ENCODE assay signal across 30 cellular contexts in the genomic region with DNA sequence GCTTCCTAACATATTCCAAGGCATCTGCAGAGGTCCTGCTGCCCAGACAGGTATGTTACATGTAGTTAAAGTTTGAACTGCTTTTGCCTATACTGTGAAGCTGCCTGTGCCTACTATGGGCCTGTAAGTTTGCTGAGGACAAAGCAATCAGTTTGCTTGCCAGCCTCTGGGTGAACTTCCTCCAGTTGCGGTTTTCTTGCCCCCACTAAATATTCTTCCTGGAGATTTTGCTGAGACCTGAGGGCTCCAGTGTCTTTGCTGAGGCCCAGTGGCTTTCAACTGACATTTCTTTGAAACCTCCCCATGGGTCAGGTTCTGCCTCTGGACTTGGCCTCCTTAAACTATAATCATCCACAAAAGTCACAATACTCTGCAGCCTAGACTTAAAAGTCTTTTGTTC. TPM values are rescaled to one million over a fixed set of nuclear protein-coding genes. Genes with fewer than 3 reads are reported as not detected.
"Had no signal": no experiment of that assay in that cellular context is flagged by ENCODE, and none has a peak within 500 bp of the region (broad histone marks: within the 10 kb centered on the region; RNA-seq: fewer than 3 reads in every experiment).

No MANE protein-coding gene starts in this region.

- ATAC-seq: stimulated activated effector memory CD8-positive, alpha-beta T cell treated with anti-CD3 and anti-CD28 coated beads, Interleukin-12 subunit alpha, Interleukin-12 subunit beta, amount 100 ng/mL, for 72 hours; stimulated activated memory B cell treated with anti-CD40 and anti-IgM and Interleukin-4, amounts not matched to agents 10 μg/mL and 1 μg/mL and 100 μg/mL, for 72 hours; stimulated activated naive B cell treated with anti-CD40 and anti-IgM and Interleukin-4, amounts not matched to agents 10 μg/mL and 1 μg/mL and 100 μg/mL, for 72 hours; stimulated activated naive CD8-positive, alpha-beta T cell treated with anti-CD3 and anti-CD28 coated beads, Interleukin-15, amount 100 ng/mL, for 72 hours; stimulated activated naive CD8-positive, alpha-beta T cell treated with anti-CD3 and anti-CD28 coated beads, Interleukin-15, Interleukin-2, amounts not matched to agents 100 U/mL and 50 U/mL, for 24 hours; upper lobe of right lung had no signal

- DNase-seq: stimulated activated CD4-positive, alpha-beta T cell treated with anti-CD3 and anti-CD28 coated beads, Interleukin-2, amount 100 ng/mL, for 48 hours; stimulated activated CD4-positive, alpha-beta T cell treated with anti-CD3 and anti-CD28 coated beads, Interleukin-4, amount 100 ng/mL, for 1 hour; stimulated activated CD4-positive, alpha-beta T cell treated with anti-CD3 and anti-CD28 coated beads, Interleukin-4, amount 100 ng/mL, for 24 hours; stimulated activated CD4-positive, alpha-beta T cell treated with anti-CD3 and anti-CD28 coated beads, Interleukin-4, amount 100 ng/mL, for 4 hours; stimulated activated CD8-positive, alpha-beta memory T cell treated with anti-CD3 and anti-CD28 coated beads, Interleukin-4, amount 100 ng/mL, for 48 hours; stimulated activated naive B cell treated with anti-CD40 and anti-IgM and Interleukin-4, amounts not matched to agents 10 μg/mL and 1 μg/mL and 100 μg/mL, for 72 hours; stimulated activated naive CD4-positive, alpha-beta T cell; stimulated activated naive CD4-positive, alpha-beta T cell treated with Interleukin-2 at 50 U/mL for 16 hours; stimulated activated naive CD8-positive, alpha-beta T cell treated with anti-CD3 and anti-CD28 coated beads, Interleukin-15, amount 100 ng/mL, for 72 hours; stimulated activated naive CD8-positive, alpha-beta T cell treated with anti-CD3 and anti-CD28 coated beads, Interleukin-15, Interleukin-2, amounts not matched to agents 100 U/mL and 50 U/mL, for 24 hours; stomach; substantia nigra; testis; thyroid gland; tibial artery; transverse colon; trophoblast cell; upper lobe of left lung; upper lobe of right lung; uterus had no signal

- H3K27me3 ChIP-seq: stomach, testis, thyroid gland, tibial artery, transverse colon, upper lobe of left lung, upper lobe of right lung, uterus, vagina had no signal

- H3K27ac ChIP-seq: stomach, suprapubic skin, testis, thoracic aorta, thyroid gland, tibial artery, tibial nerve, transverse colon, upper lobe of left lung, upper lobe of right lung, uterus, vagina had no signal

- H3K4me1 ChIP-seq: stomach, suprapubic skin, thyroid gland, tibial artery, tibial nerve, transverse colon, upper lobe of left lung, upper lobe of right lung, uterus, vagina had no signal

RNA-seq across cellular contexts. Expression of gene MMP20, which starts 29.6 kb away (rescaled TPM):
- total RNA-seq: stomach, subcutaneous adipose tissue, suprapubic skin, temporal lobe, thoracic aorta, thyroid gland, tibial nerve, transverse colon, upper lobe of left lung, upper lobe of right lung, ureter, urinary bladder, uterus, vagina had no signal
- polyA plus RNA-seq: stomach, urinary bladder had no signal

RNA-seq across cellular contexts. Expression of gene MMP27, which starts 50.8 kb away (rescaled TPM):
- total RNA-seq: stomach, temporal lobe, testis, thoracic aorta, upper lobe of left lung, upper lobe of right lung, ureter, urinary bladder, uterus, vagina had no signal
- polyA plus RNA-seq: stomach had no signal
